ENCODE assay signal across 9 cellular contexts in the genomic region with DNA sequence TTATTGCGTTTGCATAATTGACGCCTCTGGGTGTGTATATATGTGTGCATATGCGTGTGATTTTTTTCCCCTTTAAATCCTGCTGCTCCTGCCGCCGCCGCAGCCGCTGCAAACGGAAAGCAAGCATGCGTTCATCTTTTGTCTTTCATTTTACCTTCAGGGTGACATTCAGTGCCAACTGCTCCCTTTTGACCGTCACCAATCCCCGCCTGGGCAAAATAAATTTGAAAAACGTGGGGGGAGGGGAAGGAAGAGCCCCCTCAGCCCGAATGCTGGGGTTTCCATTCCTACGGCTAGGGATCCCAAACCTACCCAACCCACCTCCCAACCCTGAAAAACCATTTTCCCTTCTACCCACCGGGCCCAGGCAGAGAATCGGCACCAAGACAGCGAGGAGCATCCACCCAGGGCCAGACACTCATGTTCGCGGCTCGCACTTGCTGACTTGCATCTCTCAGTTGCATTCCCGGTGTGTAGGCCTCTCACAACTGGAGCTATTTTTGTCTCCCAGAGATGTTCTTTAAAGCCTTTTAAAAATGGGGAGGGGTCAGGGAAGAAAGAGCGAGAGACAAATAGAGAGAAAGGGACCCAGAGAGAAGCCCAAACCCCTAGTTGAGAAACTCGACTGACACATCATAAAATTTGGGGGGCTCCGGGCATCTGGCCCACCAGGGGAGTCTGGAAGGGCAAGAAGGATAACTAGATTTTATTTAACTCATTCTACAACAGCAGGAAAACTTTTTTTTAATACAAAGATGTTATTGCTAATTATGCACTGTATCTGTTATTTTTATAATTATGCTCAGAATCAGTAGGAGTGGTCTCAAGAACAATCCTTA.
DNase-seq lines count a peak whose midpoint lies in the region; ATAC-seq and TF ChIP-seq lines count a peak whose summit lies in the region.
"Had no signal": no experiment of that assay in that cellular context is flagged by ENCODE, and none has a peak within 500 bp of the region (broad histone marks: within the 10 kb centered on the region; RNA-seq: fewer than 3 reads in every experiment).

No MANE protein-coding gene starts in this region.

- H3K27me3 ChIP-seq in body of pancreas (no peaks in the 10 kb centered on the region), layer of hippocampus (ENCODE audit: control insufficient read depth, insufficient read depth, low read length) (no peaks in the 10 kb centered on the region), stomach (peaks cover 0 to 21% (median 10%) of the 10 kb centered on the region in 3 donors), WERI-Rb-1 (ENCODE audit: insufficient read depth, low read depth, severe bottlenecking) (no peaks in the 10 kb centered on the region)

- no peak overlapping the region for H3K4me3 Mint-ChIP-seq in stimulated activated effector memory CD8-positive, alpha-beta T cell treated with anti-CD3 and anti-CD28 coated beads, Interleukin-12 subunit alpha, Interleukin-12 subunit beta, amount 100 ng/mL, for 72 hours

- H3K9me3 ChIP-seq in body of pancreas = no peaks in the 10 kb centered on the region
- H3K9me3 ChIP-seq in stomach = no peaks in the 10 kb centered on the region
- H3K9me3 ChIP-seq in WERI-Rb-1 (ENCODE audit: severe bottlenecking) = no peaks in the 10 kb centered on the region

- H3K4me3 ChIP-seq in body of pancreas (no peak overlapping the region), stomach (peak overlapping the region; percentile 49 to 63 (median 56)), WERI-Rb-1 (ENCODE audit: low read depth, low read length) (no peak overlapping the region)

- H3K36me3 ChIP-seq in body of pancreas (replicated peaks in 1 of 2; ENCODE audit: insufficient read depth in 1 of 2, low read depth in 2 of 2) (no peaks in the 10 kb centered on the region), stomach (no peaks in the 10 kb centered on the region), WERI-Rb-1 (no peaks in the 10 kb centered on the region)

- no peaks in the 10 kb centered on the region for H3K4me1 Mint-ChIP-seq in stimulated activated effector memory CD8-positive, alpha-beta T cell treated with anti-CD3 and anti-CD28 coated beads, Interleukin-12 subunit alpha, Interleukin-12 subunit beta, amount 100 ng/mL, for 72 hours

- H3K27ac ChIP-seq in body of pancreas (peak overlapping the region in 3 of 4 donors; percentile 72 to 86 (median 81)), layer of hippocampus (ENCODE audit: low read depth, low read length) (peak overlapping the region; percentile 18), stomach (peak overlapping the region in 1 of 5 donors; percentile 37), WERI-Rb-1 (no peak overlapping the region)

- TF ChIP-seq CTCF in body of pancreas (IDR thresholded peaks at IDR 0.05) (no peak), stomach (IDR thresholded peaks at IDR 0.05) (no peak), WERI-Rb-1 (IDR thresholded peaks at IDR 0.05; ENCODE audit: low read depth, low read length) (no peak)

- H3K36me3 Mint-ChIP-seq in stimulated activated effector memory CD8-positive, alpha-beta T cell treated with anti-CD3 and anti-CD28 coated beads, Interleukin-12 subunit alpha, Interleukin-12 subunit beta, amount 100 ng/mL, for 72 hours = no peaks in the 10 kb centered on the region

- no peak overlapping the region for H3K27ac Mint-ChIP-seq in stimulated activated effector memory CD8-positive, alpha-beta T cell treated with anti-CD3 and anti-CD28 coated beads, Interleukin-12 subunit alpha, Interleukin-12 subunit beta, amount 100 ng/mL, for 72 hours

- DNase-seq in DMS 273 (lab: John Stamatoyannopoulos, UW; ENCODE audit: unreplicated experiment) (peak; percentile 60), DMS 273 treated with DMSO at 0.1 percent for 48 hours (lab: John Stamatoyannopoulos, UW) (no peak), body of pancreas (no peak), stomach (no peak), T-helper 9 cell (no peak), WERI-Rb-1 (no peak)
- no peak for DNase-seq in stimulated activated effector memory CD8-positive, alpha-beta T cell treated with anti-CD3 and anti-CD28 coated beads, Interleukin-12 subunit alpha, Interleukin-12 subunit beta, amount 100 ng/mL, for 72 hours (ENCODE audit: low spot score in 2 of 2)
- DNase-seq: OCI-M1 had no signal

- WGBS in body of pancreas, 2 donors = 21 to 27% methylated on average over 24 of the region's 24 CpGs
- WGBS in stomach, 5 donors = 23 to 33% (median 32%) methylated on average over 24 of the region's 24 CpGs

- TF ChIP-seq POLR2A in body of pancreas (IDR thresholded peaks at IDR 0.05) (no peak), stomach (IDR thresholded peaks at IDR 0.05) (no peak)

- TF ChIP-seq EP300 in stomach (IDR thresholded peaks at IDR 0.05) = no peak

- H3K4me1 ChIP-seq in body of pancreas (peaks cover 14% of the 10 kb centered on the region), stomach (peaks cover 4 to 20% (median 14%) of the 10 kb centered on the region in 4 donors)

- no peaks in the 10 kb centered on the region for H3K9me3 Mint-ChIP-seq in stimulated activated effector memory CD8-positive, alpha-beta T cell treated with anti-CD3 and anti-CD28 coated beads, Interleukin-12 subunit alpha, Interleukin-12 subunit beta, amount 100 ng/mL, for 72 hours

- peak; percentile 7 for ATAC-seq in body of pancreas
- no peak for ATAC-seq in stimulated activated effector memory CD8-positive, alpha-beta T cell treated with anti-CD3 and anti-CD28 coated beads, Interleukin-12 subunit alpha, Interleukin-12 subunit beta, amount 100 ng/mL, for 72 hours

- intact Hi-C loops in body of pancreas (cut with DNase I) = no loop called here
- intact Hi-C loops in stomach (cut with DNase I; ENCODE audit: low total_unique reads) = no loop called here

Comparison
In these comparisons a context has a peak if more than half of its experiments do, and no peak if none do; other contexts are left out.
1. H3K4me3 ChIP-seq: peak in stomach (4 of 4); none in body of pancreas (0 of 2) and WERI-Rb-1 (single experiment).